9 cellular contexts compared by ENCODE assay signal in genomic region chr7:37921876-37922275, GRCh38. TPM values are rescaled to one million over a fixed set of nuclear protein-coding genes. Genes with fewer than 3 reads are reported as not detected.
A peak's percentile ranks its signal among the peaks of the same experiment; 100 is the strongest.
DNase-seq lines count a peak whose midpoint lies in the region; ATAC-seq and TF ChIP-seq lines count a peak whose summit lies in the region.
"Had no signal": no experiment of that assay in that cellular context is flagged by ENCODE, and none has a peak within 500 bp of the region (broad histone marks: within the 10 kb centered on the region; RNA-seq: fewer than 3 reads in every experiment).

No MANE protein-coding gene starts in this region.

- no peak for TF ChIP-seq CTCF in endothelial cell (IDR thresholded peaks at IDR 0.05; ENCODE audit: unreplicated experiment)
- no peak for TF ChIP-seq CTCF in neural progenitor cell (IDR thresholded peaks at IDR 0.05)
- TF ChIP-seq CTCF in GM20000 (IDR thresholded peaks at IDR 0.05; ENCODE audit: extremely low read depth, missing control alignments): no peak

- H4K20me1 ChIP-seq in BLaER1 treated with 17β-estradiol and CSF1 and Interleukin-3, amounts not matched to agents 10 nM and 100 nM: peaks cover 0 to 30% (median 7%) of the 10 kb centered on the region in 11 experiments; a peak in 12 of 22 replicates
- H4K20me1 ChIP-seq in neural progenitor cell (ENCODE audit: low read depth): no peaks in the 10 kb centered on the region

- DNase-seq in MG63: no peak
- DNase-seq in endothelial cell (ENCODE audit: low spot score): no peak
- DNase-seq in neural progenitor cell (ENCODE audit: low spot score): no peak
- DNase-seq in GM20000 (ENCODE audit: low spot score): no peak
- DNase-seq in midbrain (lab: John Stamatoyannopoulos, UW): no peak
- DNase-seq: NCI-H2081 treated with DMSO at 0.1 percent for 48 hours had no signal

- peaks cover 6 to 18% (median 13%) of the 10 kb centered on the region in 11 experiments for H3K27me3 ChIP-seq in BLaER1 treated with 17β-estradiol and CSF1 and Interleukin-3, amounts not matched to agents 10 nM and 100 nM
- 0 out of 2 replicates have a peak, but pooled peaks cover 3% of the 10 kb centered on the region for H3K27me3 ChIP-seq in MG63
- peaks cover 46% of the 10 kb centered on the region for H3K27me3 ChIP-seq in neural progenitor cell

- peaks cover 8% of the 10 kb centered on the region for H3K36me3 Mint-ChIP-seq in endothelial cell (ENCODE audit: low read depth, unreplicated experiment)
- H3K36me3 Mint-ChIP-seq in neural progenitor cell: peaks cover 1% of the 10 kb centered on the region

- H2AFZ ChIP-seq in neural progenitor cell (replicated peaks): no peak overlapping the region

- H3F3A ChIP-seq in neural progenitor cell (ENCODE audit: low read depth): no peaks in the 10 kb centered on the region

- H3K4me2 ChIP-seq in BLaER1 treated with 17β-estradiol and CSF1 and Interleukin-3, amounts not matched to agents 10 nM and 100 nM: peak overlapping the region; percentile 81 to 96 (median 89)
- peak overlapping the region; percentile 83 for H3K4me2 ChIP-seq in neural progenitor cell

- H3K36me3 ChIP-seq in BLaER1 treated with 17β-estradiol and CSF1 and Interleukin-3, amounts not matched to agents 10 nM and 100 nM: peaks cover 9 to 47% (median 37%) of the 10 kb centered on the region in 11 experiments; a peak in 21 of 22 replicates
- H3K36me3 ChIP-seq in MG63 (no peaks in the 10 kb centered on the region; the same call in 1 of the 2 replicates), neural progenitor cell (no peaks in the 10 kb centered on the region)

- H3K4me3 Mint-ChIP-seq in endothelial cell (ENCODE audit: unreplicated experiment): peak overlapping the region; percentile 13
- H3K4me3 Mint-ChIP-seq in neural progenitor cell: peak overlapping the region; percentile 88

- H3K27ac Mint-ChIP-seq in endothelial cell (ENCODE audit: unreplicated experiment): no peak overlapping the region
- no peak overlapping the region for H3K27ac Mint-ChIP-seq in neural progenitor cell

- H3K4me1 Mint-ChIP-seq in endothelial cell (ENCODE audit: unreplicated experiment) (peaks cover 11% of the 10 kb centered on the region), neural progenitor cell (peaks cover 18% of the 10 kb centered on the region)

- ATAC-seq in GM18861 (IDR thresholded peaks at IDR 0.05; ENCODE audit: unreplicated experiment) (no peak), GM18511 (IDR thresholded peaks at IDR 0.05; ENCODE audit: unreplicated experiment) (no peak)

- H3K27ac ChIP-seq in BLaER1 treated with 17β-estradiol and CSF1 and Interleukin-3, amounts not matched to agents 10 nM and 100 nM: peak overlapping the region in 1 of 11 experiments; percentile 93; a peak in 1 of 22 replicates
- no peak overlapping the region for H3K27ac ChIP-seq in neural progenitor cell

- H3K4me1 ChIP-seq in BLaER1 treated with 17β-estradiol and CSF1 and Interleukin-3, amounts not matched to agents 10 nM and 100 nM: peaks cover 17 to 31% (median 25%) of the 10 kb centered on the region in 10 experiments
- no peaks in the 10 kb centered on the region for H3K4me1 ChIP-seq in neural progenitor cell

- H3K27me3 Mint-ChIP-seq in endothelial cell (ENCODE audit: unreplicated experiment): peaks cover 4% of the 10 kb centered on the region
- H3K27me3 Mint-ChIP-seq in neural progenitor cell (ENCODE audit: insufficient read depth, low read depth): peaks cover 31% of the 10 kb centered on the region

- H3K9me3 Mint-ChIP-seq in endothelial cell (ENCODE audit: unreplicated experiment) (no peaks in the 10 kb centered on the region), neural progenitor cell (peaks cover 11% of the 10 kb centered on the region)

- H3K9me3 ChIP-seq in BLaER1 treated with 17β-estradiol and CSF1 and Interleukin-3, amounts not matched to agents 10 nM and 100 nM (replicated peaks in 1 of 11): peaks cover 18 to 40% (median 34%) of the 10 kb centered on the region in 11 experiments
- H3K9me3 ChIP-seq in MG63: peaks cover 10% of the 10 kb centered on the region
- peaks cover 9% of the 10 kb centered on the region for H3K9me3 ChIP-seq in neural progenitor cell (ENCODE audit: low read depth)

- no peaks in the 10 kb centered on the region for H3K79me2 ChIP-seq in neural progenitor cell (ENCODE audit: low read depth)

- peak overlapping the region in 10 of 11 experiments; percentile 81 to 94 (median 90); a peak in 17 of 22 replicates for H3K9ac ChIP-seq in BLaER1 treated with 17β-estradiol and CSF1 and Interleukin-3, amounts not matched to agents 10 nM and 100 nM
- H3K9ac ChIP-seq in neural progenitor cell: no peak overlapping the region

- H3K4me3 ChIP-seq in BLaER1 treated with 17β-estradiol and CSF1 and Interleukin-3, amounts not matched to agents 10 nM and 100 nM: peak overlapping the region; percentile 76 to 93 (median 90); a peak in 19 of 20 replicates
- peak overlapping the region; percentile 52 for H3K4me3 ChIP-seq in MG63
- no peak overlapping the region for H3K4me3 ChIP-seq in neural progenitor cell

RNA-seq across cellular contexts. Expression of gene EPDR1, which starts 1.4 kb away (rescaled TPM):
- 18.7 and 24.4 TPM in 2 replicates for total RNA-seq in MG63 (2014; rRNA removed; shearing (Covaris generic); ENCODE audit: low replicate concordance)
- 11.7 TPM for total RNA-seq in endothelial cell (ENCODE audit: unreplicated experiment)
- total RNA-seq in neural progenitor cell (ENCODE audit: low replicate concordance): 6.8 and 10.6 TPM in 2 replicates

RNA-seq across cellular contexts. Expression of gene SFRP4, which starts 5.3 kb away (rescaled TPM):
- total RNA-seq in MG63 (2014; rRNA removed; shearing (Covaris generic); ENCODE audit: low replicate concordance): 13.1 and 16.3 TPM in 2 replicates
- total RNA-seq in endothelial cell (ENCODE audit: unreplicated experiment) (not detected), neural progenitor cell (ENCODE audit: low replicate concordance) (not detected in 2 replicates)

Comparison
In these comparisons a context has a peak if more than half of its experiments do, and no peak if none do; other contexts are left out.
1. RNA of gene SFRP4, which starts 5.3 kb away (total RNA-seq): 13.1 to 16.3 TPM in MG63; not detected in endothelial cell (single experiment) and not detected in neural progenitor cell; every median in the first group is over 10 times any median in the second.